ENCODE assay signal across 8 cellular contexts in the genomic region with DNA sequence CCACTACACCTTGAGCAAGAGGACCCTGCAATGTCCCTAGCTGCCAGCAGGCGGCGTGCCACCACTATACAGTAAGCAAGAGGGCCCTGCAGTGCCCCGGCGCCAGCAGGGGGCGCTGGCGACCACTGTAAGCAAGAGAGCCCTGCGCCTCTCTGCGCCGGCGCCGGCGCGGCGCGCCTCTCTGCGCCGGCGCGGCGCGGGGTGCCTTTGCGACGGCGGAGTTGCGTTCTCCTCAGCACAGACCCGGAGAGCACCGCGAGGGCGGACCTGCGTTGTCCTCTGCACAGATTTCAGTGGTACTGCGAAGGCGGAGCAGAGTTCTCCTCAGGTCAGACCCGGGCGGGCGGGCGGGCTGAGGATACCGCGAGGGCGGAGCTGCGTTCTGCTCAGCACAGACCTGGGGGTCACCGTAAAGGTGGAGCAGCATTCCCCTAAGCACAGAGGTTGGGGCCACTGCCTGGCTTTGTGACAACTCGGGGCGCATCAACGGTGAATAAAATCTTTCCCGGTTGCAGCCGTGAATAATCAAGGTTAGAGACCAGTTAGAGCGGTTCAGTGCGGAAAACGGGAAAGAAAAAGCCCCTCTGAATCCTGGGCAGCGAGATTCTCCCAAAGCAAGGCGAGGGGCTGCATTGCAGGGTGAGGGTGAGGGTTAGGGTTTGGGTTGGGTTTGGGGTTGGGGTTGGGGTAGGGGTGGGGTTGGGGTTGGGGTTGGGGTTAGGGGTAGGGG. TPM values are rescaled to one million over a fixed set of nuclear protein-coding genes. Genes with fewer than 3 reads are reported as not detected.
A peak's percentile ranks its signal among the peaks of the same experiment; 100 is the strongest.
DNase-seq lines count a peak whose midpoint lies in the region; FAIRE-seq and TF ChIP-seq lines count a peak whose summit lies in the region.
"Not testable (repeated sequence)": the region's sequence is repeated elsewhere in the genome, so short reads cannot be mapped to it uniquely, and the experiment has no call there.

No MANE protein-coding gene starts in this region.

- H3K4me3 Mint-ChIP-seq in endothelial cell (ENCODE audit: unreplicated experiment), result not testable (repeated sequence)

- H3K4me3 ChIP-seq in kidney (ENCODE audit: low read length in 2 of 2); tibial artery: not testable (repeated sequence)

- H3K4me1 Mint-ChIP-seq in endothelial cell (ENCODE audit: unreplicated experiment), result not testable (repeated sequence)

- TF ChIP-seq CTCF in endothelial cell (IDR thresholded peaks at IDR 0.05; ENCODE audit: unreplicated experiment), result peak; percentile 45
- not testable (repeated sequence) for TF ChIP-seq CTCF in kidney (IDR thresholded peaks at IDR 0.05; ENCODE audit: borderline replicate concordance, extremely low read depth, insufficient read depth)
- peak; percentile 23 to 65 for TF ChIP-seq CTCF in tibial artery (IDR thresholded peaks at IDR 0.05)

- not testable (repeated sequence) for H3K27me3 ChIP-seq in tibial artery

- not testable (repeated sequence) for H3K27me3 Mint-ChIP-seq in endothelial cell (ENCODE audit: unreplicated experiment)

- not testable (repeated sequence) for H3K9me3 ChIP-seq in kidney (ENCODE audit: control insufficient read depth in 1 of 2, low read length in 2 of 2); tibial artery

- intact Hi-C loops in kidney (cut with DNase I); tibial artery (cut with DNase I; ENCODE audit: low total_unique reads): not testable (repeated sequence)

- DNase-seq in GM03348 (ENCODE audit: low spot score) (peak; percentile 2), HT-29 (ENCODE audit: low spot score) (peak; percentile 36), T-helper 1 cell (peak in 4 of 5 donors; percentile 18 to 72 (median 34)), endothelial cell (ENCODE audit: low spot score) (peak; percentile 29), kidney (peak; percentile 82), renal cortical epithelial cell (ENCODE audit: low read depth) (peak; percentile 22), tibial artery (peak in 1 of 2 donors; percentile 34)
- peak; percentile 59 for DNase-seq in activated naive CD4-positive, alpha-beta T cell treated with Interleukin-2 at 50 U/mL for 16 hours

- H3K9me3 Mint-ChIP-seq in endothelial cell (ENCODE audit: unreplicated experiment), result not testable (repeated sequence)

- H3K9ac ChIP-seq in kidney (ENCODE audit: low read length in 2 of 2), result not testable (repeated sequence)

- FAIRE-seq in kidney (lab: Jason Lieb, UNC), result not testable (repeated sequence)

- H3K27ac Mint-ChIP-seq in endothelial cell (ENCODE audit: unreplicated experiment), result not testable (repeated sequence)

- H3K4me1 ChIP-seq in kidney (ENCODE audit: control insufficient read depth in 1 of 2, insufficient read depth in 1 of 2, low read depth in 1 of 2, low read length in 2 of 2), result not testable (repeated sequence)
- peaks cover 0 to 16% (median 4%) of the 10 kb centered on the region in 4 donors for H3K4me1 ChIP-seq in tibial artery

- not testable (repeated sequence) for H3K36me3 Mint-ChIP-seq in endothelial cell (ENCODE audit: low read depth, unreplicated experiment)

- not testable (repeated sequence) for H3K27ac ChIP-seq in kidney (ENCODE audit: low read depth in 2 of 2, low read length in 2 of 2); tibial artery

- H3K36me3 ChIP-seq in kidney (ENCODE audit: control insufficient read depth in 1 of 2, insufficient read depth in 2 of 2, low read length in 2 of 2), result not testable (repeated sequence)
- peaks cover 0 to 13% (median 0%) of the 10 kb centered on the region in 3 donors for H3K36me3 ChIP-seq in tibial artery

RNA-seq across cellular contexts. Expression of a gene that starts 24.9 kb away (rescaled TPM):
- 4.3 and 10.7 TPM in 2 replicates for total RNA-seq in HT-29 (2014; rRNA removed; shearing (Covaris generic))
- total RNA-seq in endothelial cell (ENCODE audit: unreplicated experiment) (17.4 TPM), kidney (28.4 TPM), renal cortical epithelial cell (3.5 and 21.3 TPM in 2 replicates)
- polyA plus RNA-seq in kidney (ENCODE audit: insufficient read depth, low read depth, low replicate concordance), result 12.8 TPM
